Comparison of ENCODE assay signal across 8 cellular contexts in genomic region chr15:90598053-90598577, GRCh38.
DNase-seq lines count a peak whose midpoint lies in the region; ATAC-seq and TF ChIP-seq lines count a peak whose summit lies in the region.

No MANE protein-coding gene starts in this region.

- H3K4me1 Mint-ChIP-seq in CD8-positive, alpha-beta memory T cell: peaks cover 59 to 79% (median 64%) of the 10 kb centered on the region in 3 donors
- peaks cover 44% of the 10 kb centered on the region for H3K4me1 Mint-ChIP-seq in memory B cell

- CTCF ChIA-PET in CD8-positive, alpha-beta memory T cell (lab: Charles Lee): interaction anchor here (1.1 to 1.4 kb wide), 2 partner anchors 8 to 237 kb away, joined by 3 read pairs; no protein-coding TSS in a partner anchor

- H3K36me3 Mint-ChIP-seq in CD8-positive, alpha-beta memory T cell: peaks cover 0 to 39% (median 17%) of the 10 kb centered on the region in 3 donors
- H3K36me3 Mint-ChIP-seq in memory B cell: peaks cover 2% of the 10 kb centered on the region

- POLR2A ChIA-PET in CD8-positive, alpha-beta memory T cell (lab: Charles Lee): no interaction called here

- TF ChIP-seq CTCF in breast epithelium (IDR thresholded peaks at IDR 0.05): no peak

- peak; percentile 42 for ATAC-seq in GM19351 (IDR thresholded peaks at IDR 0.05; ENCODE audit: unreplicated experiment)
- no peak for ATAC-seq in memory B cell (ENCODE audit: low read depth)
- no peak for ATAC-seq in HG03469 (IDR thresholded peaks at IDR 0.05; ENCODE audit: unreplicated experiment)

- H3K4me1 ChIP-seq in CD8-positive, alpha-beta memory T cell (ENCODE audit: insufficient read depth, low read length): peaks cover 78% of the 10 kb centered on the region
- H3K4me1 ChIP-seq in HUES6 (ENCODE audit: control insufficient read depth, insufficient read depth, low read length) (peaks cover 17% of the 10 kb centered on the region), breast epithelium (no peaks in the 10 kb centered on the region)

- peak overlapping the region; percentile 41 for H3K27ac ChIP-seq in CD8-positive, alpha-beta memory T cell (ENCODE audit: low read depth, low read length)
- H3K27ac ChIP-seq in HUES6 (ENCODE audit: low read depth, low read length) (no peak overlapping the region), breast epithelium (peak overlapping the region; percentile 44 to 61)

- peak overlapping the region; percentile 4 to 76 (median 53) for H3K4me3 Mint-ChIP-seq in CD8-positive, alpha-beta memory T cell
- H3K4me3 Mint-ChIP-seq in memory B cell: peak overlapping the region; percentile 37

- no peaks in the 10 kb centered on the region for H3K36me3 ChIP-seq in CD8-positive, alpha-beta memory T cell (ENCODE audit: insufficient read depth, low read length)
- H3K36me3 ChIP-seq in HUES6 (ENCODE audit: control insufficient read depth, insufficient read depth, low read length) (no peaks in the 10 kb centered on the region), breast epithelium (no peaks in the 10 kb centered on the region)

- H3K9me3 ChIP-seq in CD8-positive, alpha-beta memory T cell (ENCODE audit: low read length): no peaks in the 10 kb centered on the region
- H3K9me3 ChIP-seq in HUES6 (ENCODE audit: control insufficient read depth, insufficient read depth, low read depth, low read length) (no peaks in the 10 kb centered on the region), breast epithelium (no peaks in the 10 kb centered on the region)

- H3K9ac ChIP-seq in HUES6 (ENCODE audit: low read length): peak overlapping the region; percentile 19

- intact Hi-C loops in breast epithelium (cut with DNase I; ENCODE audit: low total_unique reads): loop anchor here (10.0 kb wide), 1 partner anchor 63 kb away; no protein-coding TSS in a partner anchor

- DNase-seq in CD8-positive, alpha-beta memory T cell: no peak
- DNase-seq in breast epithelium (ENCODE audit: low spot score in 2 of 2): no peak
- no peak for DNase-seq in memory B cell (ENCODE audit: low spot score in 2 of 2)
- no peak for DNase-seq in COLO829 (ENCODE audit: low spot score)
- DNase-seq in T-helper 9 cell: no peak

- no peaks in the 10 kb centered on the region for H3K9me3 Mint-ChIP-seq in CD8-positive, alpha-beta memory T cell
- H3K9me3 Mint-ChIP-seq in memory B cell: no peaks in the 10 kb centered on the region

- peak overlapping the region; percentile 14 for H3K4me3 ChIP-seq in CD8-positive, alpha-beta memory T cell (ENCODE audit: low read length)
- H3K4me3 ChIP-seq in HUES6 (ENCODE audit: low read depth, low read length): no peak overlapping the region
- no peak overlapping the region for H3K4me3 ChIP-seq in breast epithelium

- no peaks in the 10 kb centered on the region for H3K27me3 ChIP-seq in CD8-positive, alpha-beta memory T cell (ENCODE audit: insufficient read depth, low read length, poor library complexity, severe bottlenecking)
- H3K27me3 ChIP-seq in HUES6 (ENCODE audit: control insufficient read depth, insufficient read depth, low read length) (no peaks in the 10 kb centered on the region), breast epithelium (no peaks in the 10 kb centered on the region)

- peak overlapping the region; percentile 74 to 98 (median 93) for H3K27ac Mint-ChIP-seq in CD8-positive, alpha-beta memory T cell
- peak overlapping the region; percentile 86 for H3K27ac Mint-ChIP-seq in memory B cell

- no peak for TF ChIP-seq POLR2A in breast epithelium (IDR thresholded peaks at IDR 0.05)

- no peaks in the 10 kb centered on the region for H3K27me3 Mint-ChIP-seq in CD8-positive, alpha-beta memory T cell
- no peaks in the 10 kb centered on the region for H3K27me3 Mint-ChIP-seq in memory B cell
